9 cellular contexts compared by ENCODE assay signal in the genomic region with DNA sequence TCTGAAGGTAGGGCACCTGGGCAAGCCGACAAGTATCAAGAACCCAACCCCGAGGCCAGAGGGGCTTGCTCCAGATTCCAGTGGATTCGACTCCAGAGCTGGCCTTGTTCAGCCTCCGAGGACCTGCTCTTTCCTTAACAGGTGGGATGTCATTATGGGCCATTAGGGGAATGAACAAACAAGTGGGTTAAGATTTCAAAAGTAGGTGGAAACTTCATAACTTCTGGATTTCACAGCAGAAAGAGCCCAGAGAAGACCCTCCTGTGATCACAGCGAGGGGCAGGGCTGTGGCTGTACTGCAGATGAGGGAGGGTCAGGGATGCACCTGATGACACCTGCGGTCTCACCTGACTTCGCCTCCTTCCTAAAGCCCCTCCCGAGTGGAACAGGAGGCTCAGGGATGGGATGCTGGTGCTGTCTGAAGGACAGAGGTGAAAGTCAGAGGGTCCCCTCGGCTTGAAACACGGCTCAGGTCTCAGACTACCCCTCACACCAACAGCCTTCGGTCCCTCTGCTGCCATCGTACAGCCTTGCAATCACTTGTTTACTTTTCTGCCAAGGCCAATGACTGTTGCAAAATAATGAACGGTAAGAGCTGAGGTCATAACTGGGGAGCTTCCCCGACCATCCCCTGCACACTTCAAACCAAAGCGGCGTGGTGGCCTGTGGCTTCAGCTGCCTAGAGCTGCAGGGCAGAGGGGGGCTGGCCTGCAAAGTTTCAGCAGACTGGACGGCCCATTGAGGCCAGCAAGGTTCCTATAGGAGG. TPM values are rescaled to one million over a fixed set of nuclear protein-coding genes. Genes with fewer than 3 reads are reported as not detected.
DNase-seq lines count a peak whose midpoint lies in the region; ATAC-seq and TF ChIP-seq lines count a peak whose summit lies in the region.
"Had no signal": no experiment of that assay in that cellular context is flagged by ENCODE, and none has a peak within 500 bp of the region (broad histone marks: within the 10 kb centered on the region; RNA-seq: fewer than 3 reads in every experiment).

No MANE protein-coding gene starts in this region.

- H3K4me3 ChIP-seq in endocrine pancreas (ENCODE audit: control insufficient read depth, insufficient read depth, low read length) = peak overlapping the region; percentile 39
- H3K4me3 ChIP-seq in mammary epithelial cell (replicated peaks in 1 of 3; ENCODE audit: insufficient read depth in 1 of 3, low read depth in 2 of 3, low read length in 3 of 3) = no peak overlapping the region
- H3K4me3 ChIP-seq: esophagus muscularis mucosa had no signal

- CTCF ChIA-PET in mammary epithelial cell (lab: Charles Lee; ENCODE audit: low non-redundant PET) = no interaction called here

- 76% methylated on average over 17 of the region's 17 CpGs for WGBS in mammary epithelial cell (ENCODE audit: low coverage, missing lambda C conversion rate)

- in situ Hi-C loops in mammary epithelial cell (cut with MboI; ENCODE audit: low sequenced_read_pairs in 2 of 2) = no loop called here

- intact Hi-C loops in mammary epithelial cell (cut with micrococcal nuclease) = no loop called here

- no peaks in the 10 kb centered on the region for H3K27me3 ChIP-seq in endocrine pancreas (ENCODE audit: control insufficient read depth, insufficient read depth, low read length)
- H3K27me3 ChIP-seq in mammary epithelial cell (ENCODE audit: insufficient read depth, low read length) = no peaks in the 10 kb centered on the region
- H3K27me3 ChIP-seq: esophagus muscularis mucosa had no signal

- H3K9ac ChIP-seq in endocrine pancreas (ENCODE audit: control insufficient read depth, insufficient read depth, low read length) (peak overlapping the region; percentile 47), mammary epithelial cell (ENCODE audit: insufficient read depth, low read length) (no peak overlapping the region)

- BruUV-seq in mammary epithelial cell (replicated peaks; lab: Mats Ljungman, UMichigan) = no TSS peak

- H3K4me2 ChIP-seq in mammary epithelial cell (ENCODE audit: insufficient read depth, low read depth, low read length) = no peak overlapping the region

- ATAC-seq in stimulated activated effector memory CD8-positive, alpha-beta T cell treated with anti-CD3 and anti-CD28 coated beads, Interleukin-12 subunit alpha, Interleukin-12 subunit beta, amount 100 ng/mL, for 72 hours = no peak
- no peak for ATAC-seq in HG03460 (IDR thresholded peaks at IDR 0.05; ENCODE audit: unreplicated experiment)

- H3K36me3 ChIP-seq in endocrine pancreas (ENCODE audit: control insufficient read depth, insufficient read depth, low read length) (no peaks in the 10 kb centered on the region), mammary epithelial cell (ENCODE audit: insufficient read depth, low read length) (peaks cover 3% of the 10 kb centered on the region)

- H3K4me1 Mint-ChIP-seq in stimulated activated effector memory CD8-positive, alpha-beta T cell treated with anti-CD3 and anti-CD28 coated beads, Interleukin-12 subunit alpha, Interleukin-12 subunit beta, amount 100 ng/mL, for 72 hours = peaks cover 24% of the 10 kb centered on the region

- TF ChIP-seq CTCF in mammary epithelial cell (conservative IDR thresholded peaks at IDR 0.05 in 1 of 2, IDR thresholded peaks at IDR 0.05 in 1 of 2; ENCODE audit: extremely low read depth in 1 of 2, insufficient read depth in 1 of 2, low read depth in 1 of 2, low read length in 2 of 2) = no peak

- H3K9me3 ChIP-seq in endocrine pancreas (ENCODE audit: control insufficient read depth, low read length) (no peaks in the 10 kb centered on the region), mammary epithelial cell (replicated peaks; ENCODE audit: insufficient read depth, low read length) (no peaks in the 10 kb centered on the region)
- H3K9me3 ChIP-seq: esophagus muscularis mucosa had no signal

- no peak overlapping the region for H3K27ac ChIP-seq in mammary epithelial cell (ENCODE audit: insufficient read depth, low read depth, low read length)

- no peak overlapping the region for H3K4me3 Mint-ChIP-seq in stimulated activated effector memory CD8-positive, alpha-beta T cell treated with anti-CD3 and anti-CD28 coated beads, Interleukin-12 subunit alpha, Interleukin-12 subunit beta, amount 100 ng/mL, for 72 hours

- peaks cover 5% of the 10 kb centered on the region for H4K20me1 ChIP-seq in mammary epithelial cell (ENCODE audit: insufficient read depth, low read length)

- H3K9me3 Mint-ChIP-seq in stimulated activated effector memory CD8-positive, alpha-beta T cell treated with anti-CD3 and anti-CD28 coated beads, Interleukin-12 subunit alpha, Interleukin-12 subunit beta, amount 100 ng/mL, for 72 hours = no peaks in the 10 kb centered on the region

- DNase-seq in NCI-H510A treated with DMSO at 0.1 percent for 48 hours (lab: John Stamatoyannopoulos, UW) = peak; percentile 48
- no peak for DNase-seq in NCI-H510A (lab: John Stamatoyannopoulos, UW)
- DNase-seq in NCI-H774 (lab: John Stamatoyannopoulos, UW) = peak; percentile 42
- no peak for DNase-seq in stimulated activated effector memory CD8-positive, alpha-beta T cell treated with anti-CD3 and anti-CD28 coated beads, Interleukin-12 subunit alpha, Interleukin-12 subunit beta, amount 100 ng/mL, for 72 hours (ENCODE audit: low spot score in 2 of 2)
- no peak for DNase-seq in cerebellum (ENCODE audit: low spot score)
- no peak for DNase-seq in mammary epithelial cell

- H3K36me3 Mint-ChIP-seq in stimulated activated effector memory CD8-positive, alpha-beta T cell treated with anti-CD3 and anti-CD28 coated beads, Interleukin-12 subunit alpha, Interleukin-12 subunit beta, amount 100 ng/mL, for 72 hours = peaks cover 29% of the 10 kb centered on the region

- dilution Hi-C loops in mammary epithelial cell (cut with HindIII; ENCODE audit: low sequenced_read_pairs) = loop anchor here (5.0 to 10.0 kb wide), 4 partner anchors 63 to 431 kb away; no protein-coding TSS in a partner anchor

- H2AFZ ChIP-seq in mammary epithelial cell (ENCODE audit: low read depth, low read length) = no peak overlapping the region

- H3K4me1 ChIP-seq in endocrine pancreas (ENCODE audit: control insufficient read depth, insufficient read depth, low read length) (peaks cover 4% of the 10 kb centered on the region), mammary epithelial cell (ENCODE audit: insufficient read depth, low read length) (no peaks in the 10 kb centered on the region)

- peaks cover 86% of the 10 kb centered on the region for H3K79me2 ChIP-seq in mammary epithelial cell (ENCODE audit: insufficient read depth, low read length)

- peak overlapping the region; percentile 33 for H3K27ac Mint-ChIP-seq in stimulated activated effector memory CD8-positive, alpha-beta T cell treated with anti-CD3 and anti-CD28 coated beads, Interleukin-12 subunit alpha, Interleukin-12 subunit beta, amount 100 ng/mL, for 72 hours

RNA-seq across cellular contexts. Expression of a gene that starts 5.5 kb away (rescaled TPM):
- 19.1 TPM for total RNA-seq in cerebellum
- total RNA-seq in mammary epithelial cell = 10 to 100 TPM; 20.3 to 62.1 TPM
- 41.2 TPM for polyA plus RNA-seq in mammary epithelial cell
- polyA minus RNA-seq in mammary epithelial cell = 3.8 TPM

RNA-seq across cellular contexts. Expression of a gene that starts 26.0 kb away (rescaled TPM):
- total RNA-seq in cerebellum (2.4 TPM), mammary epithelial cell (10 to 100 TPM in 1 of 2 donors, 1 to 10 TPM in 1; 5.0 to 25.5 TPM)
- polyA plus RNA-seq in mammary epithelial cell = 1.9 TPM
- polyA minus RNA-seq in mammary epithelial cell = 0.67 TPM

RNA-seq across cellular contexts. Expression of a gene that starts 29.8 kb away (rescaled TPM):
- total RNA-seq in cerebellum = 3.2 TPM
- 10 to 100 TPM in 1 of 2 donors, 1 to 10 TPM in 1; 3.3 to 13.5 TPM for total RNA-seq in mammary epithelial cell
- polyA plus RNA-seq in mammary epithelial cell = 3.6 TPM
- polyA minus RNA-seq in mammary epithelial cell = 10.4 TPM

Comparison
In these comparisons a context has a peak if more than half of its experiments do, and no peak if none do; other contexts are left out.
1. DNase-seq: peak in NCI-H510A treated with DMSO at 0.1 percent for 48 hours (single experiment) and NCI-H774 (single experiment); none in NCI-H510A (single experiment), stimulated activated effector memory CD8-positive, alpha-beta T cell treated with anti-CD3 and anti-CD28 coated beads, Interleukin-12 subunit alpha, Interleukin-12 subunit beta, amount 100 ng/mL, for 72 hours (0 of 2), cerebellum (single experiment) and mammary epithelial cell (single experiment).